Comparison of ENCODE assay signal across 8 cellular contexts in genomic region chr18:58042826-58043362, GRCh38. TPM values are rescaled to one million over a fixed set of nuclear protein-coding genes. Genes with fewer than 3 reads are reported as not detected.
DNase-seq lines count a peak whose midpoint lies in the region; ATAC-seq and TF ChIP-seq lines count a peak whose summit lies in the region.

No MANE protein-coding gene starts in this region.

- DNase-seq in CD14-positive monocyte (ENCODE audit: low spot score), result no peak
- DNase-seq in colonic mucosa, result no peak
- no peak for DNase-seq in natural killer cell treated with Interleukin-12 subunit alpha and Interleukin-12 subunit beta and Interleukin-15 and Interleukin-18, amount 100 ng/mL, for 72 hours (ENCODE audit: low spot score)
- no peak for DNase-seq in iPS-NIHi7 (ENCODE audit: extremely low spot score)
- DNase-seq in substantia nigra (lab: John Stamatoyannopoulos, UW), result no peak

- H3K4me1 Mint-ChIP-seq in CD14-positive monocyte, result peaks cover 36% of the 10 kb centered on the region
- peaks cover 24 to 27% of the 10 kb centered on the region in 2 donors for H3K4me1 Mint-ChIP-seq in natural killer cell treated with Interleukin-12 subunit alpha and Interleukin-12 subunit beta and Interleukin-15 and Interleukin-18, amount 100 ng/mL, for 72 hours (ENCODE audit: low read depth in 2 of 2)

- H3K36me3 ChIP-seq in Loucy (ENCODE audit: insufficient read depth, low read length) (no peaks in the 10 kb centered on the region), colonic mucosa (no peaks in the 10 kb centered on the region)

- intact Hi-C loops in CD14-positive monocyte (cut with micrococcal nuclease), result loop anchor here in 1 of 2 donors (1.0 to 5.0 kb wide), 3 partner anchors 44 to 94 kb away; no protein-coding TSS in a partner anchor
- intact Hi-C loops in colonic mucosa (cut with DNase I), result loop anchor here (10.0 kb wide), 1 partner anchor 158 kb away; no protein-coding TSS in a partner anchor

- H3K9me2 ChIP-seq in Loucy (replicated peaks; ENCODE audit: low read depth, low read length), result no peaks in the 10 kb centered on the region

- H3K27me3 ChIP-seq in Loucy (ENCODE audit: insufficient read depth, low read length, poor library complexity, severe bottlenecking) (no peaks in the 10 kb centered on the region), colonic mucosa (no peaks in the 10 kb centered on the region)

- H3K27me3 Mint-ChIP-seq in CD14-positive monocyte (ENCODE audit: low read depth in 3 of 3), result peaks cover 26 to 38% (median 29%) of the 10 kb centered on the region in 3 donors
- peaks cover 13 to 34% of the 10 kb centered on the region in 2 donors for H3K27me3 Mint-ChIP-seq in natural killer cell treated with Interleukin-12 subunit alpha and Interleukin-12 subunit beta and Interleukin-15 and Interleukin-18, amount 100 ng/mL, for 72 hours

- H3K4me3 ChIP-seq in Loucy (ENCODE audit: low read length, poor library complexity, severe bottlenecking), result peak overlapping the region; percentile 96
- H3K4me3 ChIP-seq in colonic mucosa, result peak overlapping the region; percentile 99

- peak overlapping the region; percentile 68 for H3K9ac ChIP-seq in Loucy (ENCODE audit: low read depth, low read length, poor library complexity, severe bottlenecking)
- H3K9ac ChIP-seq in colonic mucosa (ENCODE audit: low read depth in 2 of 2, low read length in 2 of 2), result peak overlapping the region in 1 of 2 donors; percentile 70

- peak overlapping the region; percentile 86 to 94 for H3K4me3 Mint-ChIP-seq in CD14-positive monocyte
- H3K4me3 Mint-ChIP-seq in natural killer cell treated with Interleukin-12 subunit alpha and Interleukin-12 subunit beta and Interleukin-15 and Interleukin-18, amount 100 ng/mL, for 72 hours, result peak overlapping the region; percentile 82

- peaks cover 2% of the 10 kb centered on the region; the same call in 1 of the 2 replicates for H3F3A ChIP-seq in Loucy (ENCODE audit: low read depth)

- TF ChIP-seq CTCF in CD14-positive monocyte (IDR thresholded peaks at IDR 0.05) (no peak), Loucy (conservative IDR thresholded peaks at IDR 0.05; ENCODE audit: low read length) (no peak), colonic mucosa (IDR thresholded peaks at IDR 0.05) (no peak)

- peaks cover 9% of the 10 kb centered on the region for H4K20me1 ChIP-seq in Loucy (ENCODE audit: insufficient read depth, low read length, poor library complexity, severe bottlenecking)

- no peak overlapping the region for H3K27ac Mint-ChIP-seq in CD14-positive monocyte
- H3K27ac Mint-ChIP-seq in natural killer cell treated with Interleukin-12 subunit alpha and Interleukin-12 subunit beta and Interleukin-15 and Interleukin-18, amount 100 ng/mL, for 72 hours, result peak overlapping the region in 1 of 2 donors; percentile 6

- H3K27ac ChIP-seq in colonic mucosa (peak overlapping the region; percentile 88), substantia nigra (ENCODE audit: low read depth, low read length, poor library complexity, severe bottlenecking) (no peak overlapping the region)

- H3K79me2 ChIP-seq in Loucy (ENCODE audit: insufficient read depth, low read length), result peaks cover 29% of the 10 kb centered on the region

- ATAC-seq in natural killer cell treated with Interleukin-12 subunit alpha and Interleukin-12 subunit beta and Interleukin-15 and Interleukin-18, amount 100 ng/mL, for 72 hours, result no peak
- ATAC-seq in GM21360 (IDR thresholded peaks at IDR 0.05; ENCODE audit: unreplicated experiment) (no peak), HG03159 (IDR thresholded peaks at IDR 0.05; ENCODE audit: unreplicated experiment) (no peak)

- H3K9me3 Mint-ChIP-seq in CD14-positive monocyte, result peaks cover 0 to 4% (median 0%) of the 10 kb centered on the region in 7 donors
- H3K9me3 Mint-ChIP-seq in natural killer cell treated with Interleukin-12 subunit alpha and Interleukin-12 subunit beta and Interleukin-15 and Interleukin-18, amount 100 ng/mL, for 72 hours, result no peaks in the 10 kb centered on the region

- no peaks in the 10 kb centered on the region for H3K36me3 Mint-ChIP-seq in CD14-positive monocyte
- no peaks in the 10 kb centered on the region for H3K36me3 Mint-ChIP-seq in natural killer cell treated with Interleukin-12 subunit alpha and Interleukin-12 subunit beta and Interleukin-15 and Interleukin-18, amount 100 ng/mL, for 72 hours

- peak overlapping the region; percentile 93 for H3K4me2 ChIP-seq in Loucy (ENCODE audit: low read depth, low read length, poor library complexity, severe bottlenecking)

- H3K9me3 ChIP-seq in Loucy (ENCODE audit: insufficient read depth, low read depth, low read length) (no peaks in the 10 kb centered on the region), colonic mucosa (no peaks in the 10 kb centered on the region)

- peak overlapping the region; percentile 88 for H2AFZ ChIP-seq in Loucy (ENCODE audit: low read length)

- H3K4me1 ChIP-seq in Loucy (ENCODE audit: insufficient read depth, low read length, poor library complexity, severe bottlenecking) (peaks cover 34% of the 10 kb centered on the region), colonic mucosa (peaks cover 6% of the 10 kb centered on the region)

RNA-seq across cellular contexts. Expression of gene NEDD4L, which starts 1.1 kb away (rescaled TPM):
- 1 to 10 TPM; 2.5 to 4.5 TPM for polyA plus RNA-seq in CD14-positive monocyte
- 100 to 1,000 TPM; 149 to 212 TPM for total RNA-seq in colonic mucosa
- 10 to 100 TPM in 1 of 2 donors, 1 to 10 TPM in 1; 8.6 to 16.5 TPM for total RNA-seq in natural killer cell treated with Interleukin-12 subunit alpha and Interleukin-12 subunit beta and Interleukin-15 and Interleukin-18, amount 100 ng/mL, for 72 hours

Comparison
In these comparisons a context has a peak if more than half of its experiments do, and no peak if none do; other contexts are left out.
1. RNA of gene NEDD4L, which starts 1.1 kb away (total RNA-seq): 149 to 212 TPM in colonic mucosa; 8.6 to 16.5 TPM in natural killer cell treated with Interleukin-12 subunit alpha and Interleukin-12 subunit beta and Interleukin-15 and Interleukin-18, amount 100 ng/mL, for 72 hours; every median in the first group is over 4 times any median in the second.